ENCODE assay signal across 20 cellular contexts in genomic region chr20:46917155-46917554, GRCh38. TPM values are rescaled to one million over a fixed set of nuclear protein-coding genes. Genes with fewer than 3 reads are reported as not detected.
DNase-seq lines count a peak whose midpoint lies in the region; ATAC-seq, FAIRE-seq and TF ChIP-seq lines count a peak whose summit lies in the region.
"Had no signal": no experiment of that assay in that cellular context is flagged by ENCODE, and none has a peak within 500 bp of the region (broad histone marks: within the 10 kb centered on the region; RNA-seq: fewer than 3 reads in every experiment).

No MANE protein-coding gene starts in this region.

- CTCF ChIA-PET in HepG2 (lab: Yijun Ruan, JAX; ENCODE audit: low intra/inter-chr PET ratio, low total read pairs), result no interaction called here

- POLR2A ChIA-PET in HepG2 (lab: Yijun Ruan, JAX), result no interaction called here

- no peak for TF ChIP-seq RAD21 in HepG2 (CRISPR knock-in tag; IDR thresholded peaks at IDR 0.05)

- H4K20me1 ChIP-seq in HepG2 (ENCODE audit: insufficient read depth, low read length), result no peaks in the 10 kb centered on the region
- H4K20me1 ChIP-seq: BLaER1 treated with 17β-estradiol and CSF1 and Interleukin-3, amounts not matched to agents 10 nM and 100 nM had no signal

- no peak overlapping the region for H3K4me3 ChIP-seq in HepG2 (replicated peaks in 1 of 3; ENCODE audit: insufficient read depth in 1 of 3, low read depth in 2 of 3, low read length in 3 of 3)
- H3K4me3 ChIP-seq in right lobe of liver, result no peak overlapping the region
- no peak overlapping the region for H3K4me3 ChIP-seq in bronchial epithelial cell (ENCODE audit: low read depth, low read length)
- no peak overlapping the region for H3K4me3 ChIP-seq in heart right ventricle
- H3K4me3 ChIP-seq: A549; BLaER1 treated with 17β-estradiol and CSF1 and Interleukin-3, amounts not matched to agents 10 nM and 100 nM had no signal

- intact Hi-C loops in HepG2 (cut with micrococcal nuclease; ENCODE audit: unreplicated experiment), result no loop called here
- intact Hi-C loops in right lobe of liver (cut with DNase I), result no loop called here
- intact Hi-C loops in heart right ventricle (cut with DNase I), result no loop called here

- in situ Hi-C loops in HepG2 (cut with HindIII; ENCODE audit: extremely low pct_ligation_motif_present, low pct_unique_long_range_greater_than_20kb), result no loop called here

- TF ChIP-seq CTCF in HepG2 (CRISPR knock-in tag; IDR thresholded peaks at IDR 0.05) (no peak), right lobe of liver (IDR thresholded peaks at IDR 0.05) (no peak), bronchial epithelial cell (IDR thresholded peaks at IDR 0.05; ENCODE audit: insufficient read depth, low read length, severe bottlenecking) (no peak), heart right ventricle (IDR thresholded peaks at IDR 0.05) (no peak)

- H3K4me1 ChIP-seq in HepG2 (ENCODE audit: insufficient read depth, low read length) (no peaks in the 10 kb centered on the region), right lobe of liver (no peaks in the 10 kb centered on the region), heart right ventricle (no peaks in the 10 kb centered on the region)
- H3K4me1 ChIP-seq: Caco-2 had no signal

- H3K4me2 ChIP-seq in HepG2 (ENCODE audit: low read depth, low read length), result no peak overlapping the region
- H3K4me2 ChIP-seq: A549; BLaER1 treated with 17β-estradiol and CSF1 and Interleukin-3, amounts not matched to agents 10 nM and 100 nM had no signal

- H3K27ac ChIP-seq in HepG2 (ENCODE audit: extremely low read length, insufficient read depth, low read length) (no peak overlapping the region), right lobe of liver (no peak overlapping the region), heart right ventricle (no peak overlapping the region), caudate nucleus (ENCODE audit: low read depth, low read length) (no peak overlapping the region)
- H3K27ac ChIP-seq: 22Rv1; A549; BLaER1 treated with 17β-estradiol and CSF1 and Interleukin-3, amounts not matched to agents 10 nM and 100 nM; C4-2B had no signal

- no peak overlapping the region for H3K9ac ChIP-seq in HepG2 (ENCODE audit: insufficient read depth, low read depth, low read length)
- H3K9ac ChIP-seq: BLaER1 treated with 17β-estradiol and CSF1 and Interleukin-3, amounts not matched to agents 10 nM and 100 nM had no signal

- TF ChIP-seq POLR2A in HepG2 (IDR thresholded peaks at IDR 0.05; ENCODE audit: insufficient read depth in 1 of 2, low read depth in 2 of 2, low read length in 2 of 2) (no peak), right lobe of liver (IDR thresholded peaks at IDR 0.05) (no peak)

- no peak overlapping the region for H2AFZ ChIP-seq in HepG2 (ENCODE audit: low read length)

- no peaks in the 10 kb centered on the region for H3K79me2 ChIP-seq in HepG2 (ENCODE audit: insufficient read depth, low read length)

- ATAC-seq in HepG2, result no peak
- ATAC-seq in right lobe of liver, result no peak
- ATAC-seq in heart right ventricle, result no peak
- ATAC-seq: A549; CD8-positive, alpha-beta T cell had no signal

- no TSS peak for BruUV-seq in HepG2 (replicated peaks; lab: Mats Ljungman, UMichigan)

- TF ChIP-seq EP300 in HepG2 (IDR thresholded peaks at IDR 0.05; ENCODE audit: low read depth in 2 of 2, low read length in 2 of 2) (no peak), HepG2 (CRISPR knock-in tag; IDR thresholded peaks at IDR 0.05; ENCODE audit: borderline replicate concordance) (no peak)

- no peaks in the 10 kb centered on the region for H3K9me3 ChIP-seq in HepG2 (ENCODE audit: low read length)
- no peaks in the 10 kb centered on the region for H3K9me3 ChIP-seq in right lobe of liver
- H3K9me3 ChIP-seq in heart right ventricle, result peaks cover 0 to 18% (median 0%) of the 10 kb centered on the region in 11 donors
- H3K9me3 ChIP-seq: A549 had no signal

- DNase-seq in HepG2 (ENCODE audit: low spot score) (no peak), right lobe of liver (no peak), bronchial epithelial cell (ENCODE audit: low read depth) (no peak), heart right ventricle (no peak), caudate nucleus (lab: John Stamatoyannopoulos, UW) (no peak)
- DNase-seq: AML-193; Caco-2; Calu3; CD4-positive, alpha-beta T cell; CD8-positive, alpha-beta T cell; DMS79 treated with DMSO at 0.1 percent for 48 hours; GF-D8 had no signal

- peaks cover 0 to 28% of the 10 kb centered on the region in 2 experiments; a peak in 3 of 5 replicates for H3K27me3 ChIP-seq in HepG2 (ENCODE audit: control insufficient read depth in 1 of 2, insufficient read depth in 2 of 2, low read length in 2 of 2)
- H3K27me3 ChIP-seq in right lobe of liver, result no peaks in the 10 kb centered on the region
- H3K27me3 ChIP-seq in bronchial epithelial cell (ENCODE audit: control insufficient read depth, insufficient read depth, low read length), result no peaks in the 10 kb centered on the region
- peaks cover 0 to 12% (median 0%) of the 10 kb centered on the region in 7 donors for H3K27me3 ChIP-seq in heart right ventricle
- H3K27me3 ChIP-seq: BLaER1 treated with 17β-estradiol and CSF1 and Interleukin-3, amounts not matched to agents 10 nM and 100 nM had no signal

- H3K36me3 ChIP-seq in HepG2 (replicated peaks in 1 of 2; ENCODE audit: control insufficient read depth in 1 of 2, insufficient read depth in 2 of 2, low read length in 2 of 2) (no peaks in the 10 kb centered on the region), right lobe of liver (no peaks in the 10 kb centered on the region), bronchial epithelial cell (ENCODE audit: control insufficient read depth, insufficient read depth, low read length) (peaks cover 1% of the 10 kb centered on the region), heart right ventricle (no peaks in the 10 kb centered on the region)
- H3K36me3 ChIP-seq: BLaER1 treated with 17β-estradiol and CSF1 and Interleukin-3, amounts not matched to agents 10 nM and 100 nM had no signal

- FAIRE-seq in HepG2 (lab: Jason Lieb, UNC) (no peak), bronchial epithelial cell (lab: Jason Lieb, UNC) (peak; percentile 13)
- FAIRE-seq: A549, D721Med, G401.6, GM12891, GM19239 had no signal

- 36% methylated on average over 7 of the region's 7 CpGs for WGBS in HepG2 (ENCODE audit: low lambda C conversion rate)
- WGBS in right lobe of liver (ENCODE audit: insufficient coverage, low coverage, low lambda C conversion rate, missing lambda C conversion rate), result 67% methylated on average over 7 of the region's 7 CpGs
- WGBS in heart right ventricle, 2 donors, result 76 to 79% methylated on average over 7 of the region's 7 CpGs

TF ChIP-seq in HepG2, 621 proteins besides CTCF, POLR2A, EP300 and RAD21:
- no peak for TF ChIP-seq NR0B2 (CRISPR knock-in tag; IDR thresholded peaks at IDR 0.05)
- TF ChIP-seq TBX2 (CRISPR knock-in tag; IDR thresholded peaks at IDR 0.05; ENCODE audit: borderline replicate concordance), result no peak
- TF ChIP-seq ZNF629 (CRISPR knock-in tag; conservative IDR thresholded peaks at IDR 0.05), result peak; percentile 72
- TF ChIP-seq ZNF292 (CRISPR knock-in tag; IDR thresholded peaks at IDR 0.05; ENCODE audit: borderline replicate concordance, low read depth), result no peak
- TF ChIP-seq KAT2B (IDR thresholded peaks at IDR 0.05; ENCODE audit: borderline replicate concordance, low read depth, low read length), result no peak

RNA-seq across cellular contexts. Expression of gene EYA2, which starts 22.5 kb away (rescaled TPM):
- total RNA-seq in HepG2 (2016; rRNA removed; fragmentation: Illumina TruSeq; extraction: Trizol) (not detected in 2 replicates), right lobe of liver (1 to 10 TPM in 1 of 6 experiments, under 1 TPM in 5; 0.12 to 3.0 (median 0.49) TPM), bronchial epithelial cell (8.4 and 10.6 TPM in 2 replicates), heart right ventricle (1 to 10 TPM in 3 of 10 donors, under 1 TPM in 7; 0.26 to 1.9 (median 0.73) TPM)
- total RNA-seq in HepG2 (2016; cell fraction: cytosol; rRNA removed; fragmentation: Illumina TruSeq; extraction: Trizol; ENCODE audit: low read depth), result not detected in 2 replicates
- total RNA-seq in HepG2 (2016; cell fraction: insoluble cytoplasmic fraction; rRNA removed; fragmentation: Illumina TruSeq; extraction: Trizol), result not detected in 2 replicates
- total RNA-seq in HepG2 (2016; cell fraction: membrane; rRNA removed; fragmentation: Illumina TruSeq; extraction: Trizol), result not detected in 2 replicates
- total RNA-seq in HepG2 (2016; cell fraction: nucleus; rRNA removed; fragmentation: Illumina TruSeq; extraction: Trizol), result not detected in 2 replicates
- polyA plus RNA-seq in HepG2 (2011; rRNA removed) (not detected in 2 replicates), heart right ventricle (under 1 TPM; 0.29 to 0.80 TPM)
- polyA plus RNA-seq in HepG2 (2011; cell fraction: cytosol; rRNA removed), result not detected in 2 replicates
- not detected in 2 replicates for polyA plus RNA-seq in HepG2 (2011; cell fraction: nucleus; rRNA removed)
- polyA plus RNA-seq in HepG2 (2012), result not detected in 2 replicates
- not detected in 2 replicates for polyA plus RNA-seq in HepG2 (2016; cell fraction: cytosol; fragmentation: Illumina TruSeq; extraction: Trizol; ENCODE audit: low read depth)
- polyA plus RNA-seq in HepG2 (2016; cell fraction: insoluble cytoplasmic fraction; fragmentation: Illumina TruSeq; extraction: Trizol; ENCODE audit: low read depth), result not detected in 2 replicates
- polyA plus RNA-seq in HepG2 (2016; cell fraction: membrane; fragmentation: Illumina TruSeq; extraction: Trizol; ENCODE audit: low read depth), result not detected in 2 replicates
- polyA plus RNA-seq in HepG2 (2016; cell fraction: nucleus; fragmentation: Illumina TruSeq; extraction: Trizol; ENCODE audit: insufficient read depth, low read depth), result not detected in 2 replicates
- not detected in 2 replicates for polyA minus RNA-seq in HepG2 (2011; rRNA and poly(A)+ RNA removed; ENCODE audit: low replicate concordance)
- not detected in 2 replicates for polyA minus RNA-seq in HepG2 (2011; cell fraction: cytosol; rRNA and poly(A)+ RNA removed)
- polyA minus RNA-seq in HepG2 (2011; cell fraction: nucleus; rRNA and poly(A)+ RNA removed), result not detected in 2 replicates
- total RNA-seq: CD4-positive, alpha-beta T cell; CD8-positive, alpha-beta T cell had no signal
